In genomic region chr7:83060218-83060617, GRCh38 we compare ENCODE assay signal across 11 cellular contexts.
DNase-seq lines count a peak whose midpoint lies in the region; ATAC-seq, FAIRE-seq and TF ChIP-seq lines count a peak whose summit lies in the region.
"Had no signal": no experiment of that assay in that cellular context is flagged by ENCODE, and none has a peak within 500 bp of the region (broad histone marks: within the 10 kb centered on the region; RNA-seq: fewer than 3 reads in every experiment).

No MANE protein-coding gene starts in this region.

- no peak overlapping the region for H3K4me3 ChIP-seq in H7 (ENCODE audit: insufficient read depth, low read depth, low read length)
- H3K4me3 ChIP-seq: cardiac muscle cell, skin epidermis had no signal

- FAIRE-seq in H54 (lab: Jason Lieb, UNC), result peak; percentile 66

- no peaks in the 10 kb centered on the region for H3K27me3 ChIP-seq in H7 (ENCODE audit: control insufficient read depth, insufficient read depth, low read length)
- H3K27me3 ChIP-seq: cardiac muscle cell had no signal

- DNase-seq in H54 (ENCODE audit: insufficient read length, low spot score) (no peak), NCI-H2107 (lab: John Stamatoyannopoulos, UW) (peak; percentile 12), SHP77 (lab: John Stamatoyannopoulos, UW) (peak; percentile 93 to 96), kidney tubule cell (ENCODE audit: low spot score) (peak; percentile 12), H7 (no peak), NAMALWA (ENCODE audit: low spot score) (no peak)
- DNase-seq: activated naive CD4-positive, alpha-beta T cell treated with anti-CD3 and anti-CD28 coated beads, Interleukin-2, amount 10 ng/mL, durations not matched to agents 7 days and 5 days had no signal

- no peak for TF ChIP-seq POLR2A in H54 (IDR thresholded peaks at IDR 0.05; ENCODE audit: low read depth, low read length)

- ATAC-seq in GM18502 (IDR thresholded peaks at IDR 0.05; ENCODE audit: poor library complexity, unreplicated experiment) (no peak), HG03045 (IDR thresholded peaks at IDR 0.05; ENCODE audit: unreplicated experiment) (no peak)

- H3K36me3 ChIP-seq in H7 (replicated peaks; ENCODE audit: control insufficient read depth, insufficient read depth, low read length), result no peaks in the 10 kb centered on the region
- H3K36me3 ChIP-seq: cardiac muscle cell had no signal

Comparison
In these comparisons a context has a peak if more than half of its experiments do, and no peak if none do; other contexts are left out.
1. DNase-seq: peak in NCI-H2107 (single experiment), SHP77 (2 of 2) and kidney tubule cell (single experiment); none in H54 (single experiment), H7 (single experiment) and NAMALWA (single experiment).